ENCODE assay signal across 14 cellular contexts in the genomic region with DNA sequence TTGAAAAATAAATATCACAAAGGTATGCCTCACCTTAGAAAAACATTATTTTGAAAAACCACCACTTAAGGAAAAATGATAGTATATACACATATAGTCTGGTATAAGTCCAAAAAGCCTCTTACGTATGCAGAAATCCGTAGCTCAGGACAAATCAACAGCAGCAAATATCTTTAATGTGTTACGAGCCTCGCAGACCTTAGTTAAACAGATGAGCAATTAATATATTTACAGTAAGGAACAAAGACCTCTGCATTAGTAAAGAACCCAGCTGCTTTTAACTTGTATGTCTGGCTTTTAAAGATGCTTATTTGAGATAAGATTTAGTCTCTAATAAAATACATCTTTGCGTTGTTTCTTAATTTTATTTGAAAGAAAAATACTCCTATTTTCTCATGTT.
DNase-seq lines count a peak whose midpoint lies in the region; TF ChIP-seq lines count a peak whose summit lies in the region.
"Had no signal": no experiment of that assay in that cellular context is flagged by ENCODE, and none has a peak within 500 bp of the region (broad histone marks: within the 10 kb centered on the region; RNA-seq: fewer than 3 reads in every experiment).

No MANE protein-coding gene starts in this region.

- H3K4me1 Mint-ChIP-seq in nephron: peaks cover 9% of the 10 kb centered on the region
- H3K4me1 Mint-ChIP-seq: CD4-positive, alpha-beta memory T cell had no signal

- peak; percentile 6 for DNase-seq in NCI-H748 (lab: John Stamatoyannopoulos, UW; ENCODE audit: unreplicated experiment)
- no peak for DNase-seq in NCI-H748 treated with DMSO at 0.1 percent for 48 hours (lab: John Stamatoyannopoulos, UW)
- DNase-seq in LNCaP clone FGC (ENCODE audit: low read depth): peak; percentile 79
- DNase-seq in SK-N-DZ (ENCODE audit: low spot score): no peak
- no peak for DNase-seq in CD1c-positive myeloid dendritic cell (ENCODE audit: extremely low spot score)
- DNase-seq: ACHN; AML-193; CD4-positive, alpha-beta memory T cell; DMS79 treated with DMSO at 0.1 percent for 48 hours; GF-D8; HCEC 1CT had no signal

- no peaks in the 10 kb centered on the region for H3K36me3 ChIP-seq in endocrine pancreas (ENCODE audit: control insufficient read depth, insufficient read depth, low read length)

- H3K27me3 ChIP-seq in endocrine pancreas (ENCODE audit: control insufficient read depth, insufficient read depth, low read length): no peaks in the 10 kb centered on the region

- no peak overlapping the region for H3K4me3 Mint-ChIP-seq in nephron
- H3K4me3 Mint-ChIP-seq: CD4-positive, alpha-beta memory T cell; GM23338 had no signal

- no peaks in the 10 kb centered on the region for H3K27me3 Mint-ChIP-seq in nephron (ENCODE audit: low read depth)

- H3K27ac Mint-ChIP-seq in nephron: peak overlapping the region; percentile 70 to 87 (median 81)
- H3K27ac Mint-ChIP-seq: CD4-positive, alpha-beta memory T cell; GM23338 had no signal

- TF ChIP-seq CTCF in LNCaP clone FGC (IDR thresholded peaks at IDR 0.05; ENCODE audit: control insufficient read depth, extremely low read depth, insufficient read depth): no peak
- TF ChIP-seq CTCF in nephron (IDR thresholded peaks at IDR 0.05; ENCODE audit: unreplicated experiment in 3 of 3): no peak

- no peaks in the 10 kb centered on the region for H3K9me3 ChIP-seq in endocrine pancreas (ENCODE audit: control insufficient read depth, low read length)

- no peak overlapping the region for H3K4me3 ChIP-seq in LNCaP clone FGC (ENCODE audit: low read depth, low read length)
- H3K4me3 ChIP-seq in endocrine pancreas (ENCODE audit: control insufficient read depth, insufficient read depth, low read length): peak overlapping the region; percentile 48
- H3K4me3 ChIP-seq: GM23338 had no signal

- peaks cover 4% of the 10 kb centered on the region for H3K4me1 ChIP-seq in endocrine pancreas (ENCODE audit: control insufficient read depth, insufficient read depth, low read length)

- H3K9ac ChIP-seq in endocrine pancreas (ENCODE audit: control insufficient read depth, insufficient read depth, low read length): no peak overlapping the region

- H3K36me3 Mint-ChIP-seq in nephron (ENCODE audit: low read depth): no peaks in the 10 kb centered on the region
- H3K36me3 Mint-ChIP-seq: CD4-positive, alpha-beta memory T cell had no signal

- H3K9me3 Mint-ChIP-seq in nephron: no peaks in the 10 kb centered on the region
- H3K9me3 Mint-ChIP-seq: CD4-positive, alpha-beta memory T cell; GM23338 had no signal

Comparison
In these comparisons a context has a peak if more than half of its experiments do, and no peak if none do; other contexts are left out.
1. DNase-seq: peak in NCI-H748 (single experiment) and LNCaP clone FGC (single experiment); none in NCI-H748 treated with DMSO at 0.1 percent for 48 hours (single experiment), SK-N-DZ (single experiment) and CD1c-positive myeloid dendritic cell (single experiment).